Comparison of ENCODE assay signal across 8 cellular contexts in genomic region chr11:132278801-132279574, GRCh38.
DNase-seq lines count a peak whose midpoint lies in the region; ATAC-seq, FAIRE-seq and TF ChIP-seq lines count a peak whose summit lies in the region.

No MANE protein-coding gene starts in this region.

- no peak for FAIRE-seq in kidney (lab: Jason Lieb, UNC)

- no peak overlapping the region for H3K27ac ChIP-seq in C4-2B
- H3K27ac ChIP-seq in kidney (ENCODE audit: low read depth in 2 of 2, low read length in 2 of 2) = no peak overlapping the region

- no peaks in the 10 kb centered on the region for H3K9me3 Mint-ChIP-seq in HFFc6

- H3K4me1 ChIP-seq in kidney (ENCODE audit: control insufficient read depth in 1 of 2, insufficient read depth in 1 of 2, low read depth in 1 of 2, low read length in 2 of 2) = no peaks in the 10 kb centered on the region

- no peak for ATAC-seq in GM19023 (IDR thresholded peaks at IDR 0.05; ENCODE audit: unreplicated experiment)
- no peak for ATAC-seq in HG03159 (IDR thresholded peaks at IDR 0.05; ENCODE audit: unreplicated experiment)
- ATAC-seq in GM19467 (IDR thresholded peaks at IDR 0.05; ENCODE audit: unreplicated experiment) = no peak

- peak overlapping the region; percentile 27; the same call in 1 of the 2 replicates for H3K27ac Mint-ChIP-seq in HFFc6

- DNase-seq in HFFc6 (peak; percentile 45), RPMI8226 (peak; percentile 47), kidney (no peak)
- DNase-seq in activated CD8-positive, alpha-beta memory T cell treated with anti-CD3 and anti-CD28 coated beads, Interleukin-2, amount 50 U/mL, for 4 hours = no peak

- no peaks in the 10 kb centered on the region for H3K27me3 Mint-ChIP-seq in HFFc6 (ENCODE audit: insufficient read depth)

- no peaks in the 10 kb centered on the region for H3K9me3 ChIP-seq in kidney (ENCODE audit: control insufficient read depth in 1 of 2, low read length in 2 of 2)

- no peak overlapping the region for H3K4me3 ChIP-seq in kidney (ENCODE audit: low read length in 2 of 2)

- no peak overlapping the region for H3K9ac ChIP-seq in kidney (ENCODE audit: low read length in 2 of 2)

- peak; percentile 57 for TF ChIP-seq CTCF in C4-2B (conservative IDR thresholded peaks at IDR 0.05)
- peak; percentile 74 for TF ChIP-seq CTCF in HFFc6 (IDR thresholded peaks at IDR 0.05)
- peak; percentile 32 for TF ChIP-seq CTCF in kidney (IDR thresholded peaks at IDR 0.05; ENCODE audit: borderline replicate concordance, extremely low read depth, insufficient read depth)

- H3K36me3 ChIP-seq in kidney (ENCODE audit: control insufficient read depth in 1 of 2, insufficient read depth in 2 of 2, low read length in 2 of 2) = no peaks in the 10 kb centered on the region

- no peaks in the 10 kb centered on the region for H3K36me3 Mint-ChIP-seq in HFFc6 (ENCODE audit: low read depth)

- H3K4me1 Mint-ChIP-seq in HFFc6 (ENCODE audit: low read depth) = peaks cover 21% of the 10 kb centered on the region

- peak overlapping the region; percentile 14 for H3K4me3 Mint-ChIP-seq in HFFc6

- intact Hi-C loops in kidney (cut with DNase I) = no loop called here

Comparison
In these comparisons a context has a peak if more than half of its experiments do, and no peak if none do; other contexts are left out.
1. DNase-seq: peak in HFFc6 (single experiment) and RPMI8226 (single experiment); none in kidney (single experiment) and activated CD8-positive, alpha-beta memory T cell treated with anti-CD3 and anti-CD28 coated beads, Interleukin-2, amount 50 U/mL, for 4 hours (single experiment).
2. Peak in every context shown above with its lines, with median percentiles within 50 percentile points of each other: CTCF ChIP-seq.